25 cellular contexts compared by ENCODE assay signal in genomic region chr18:48454146-48454796, GRCh38. TPM values are rescaled to one million over a fixed set of nuclear protein-coding genes. Genes with fewer than 3 reads are reported as not detected.
DNase-seq lines count a peak whose midpoint lies in the region; ATAC-seq and TF ChIP-seq lines count a peak whose summit lies in the region.
"Had no signal": no experiment of that assay in that cellular context is flagged by ENCODE, and none has a peak within 500 bp of the region (broad histone marks: within the 10 kb centered on the region; RNA-seq: fewer than 3 reads in every experiment).

No MANE protein-coding gene starts in this region.

- no peak for TF ChIP-seq POLR2A in breast epithelium (IDR thresholded peaks at IDR 0.05)

- intact Hi-C loops in breast epithelium (cut with DNase I; ENCODE audit: low total_unique reads) (no loop called here), MCF 10A (cut with micrococcal nuclease) (no loop called here)

- no peak for DNase-seq in breast epithelium (ENCODE audit: low spot score in 2 of 2)
- DNase-seq in MCF 10A (ENCODE audit: unreplicated experiment) = no peak
- no peak for DNase-seq in neural crest cell (ENCODE audit: low read depth, low spot score)
- no peak for DNase-seq in H4 (ENCODE audit: low spot score)
- DNase-seq in naive thymus-derived CD8-positive, alpha-beta T cell = no peak
- no peak for DNase-seq in DMS53 treated with DMSO at 0.1 percent for 48 hours (lab: John Stamatoyannopoulos, UW; ENCODE audit: unreplicated experiment)
- DNase-seq: activated CD4-positive, alpha-beta T cell treated with anti-CD3 and anti-CD28 coated beads, Interleukin-2, amount 10 ng/mL, durations not matched to agents 7 days and 5 days; activated CD8-positive, alpha-beta memory T cell treated with anti-CD3 and anti-CD28 coated beads, Interleukin-2, amount 50 U/mL, for 48 hours; activated effector memory CD4-positive, alpha-beta T cell treated with Interleukin-2 at 50 U/mL for 16 hours; activated naive CD8-positive, alpha-beta T cell treated with anti-CD3 and anti-CD28 coated beads, Interleukin-2, amount 50 U/mL, for 24 hours; BE2C; dorsolateral prefrontal cortex; gastrocnemius medialis; left colon; NCI-H1048; NCI-H2029 treated with DMSO at 0.1 percent for 48 hours; NCI-H446 treated with DMSO at 0.1 percent for 48 hours; stimulated activated naive B cell treated with anti-CD40 and anti-IgM and Interleukin-4, amounts not matched to agents 10 μg/mL and 1 μg/mL and 100 μg/mL, for 72 hours; transverse colon had no signal

- H3K4me3 Mint-ChIP-seq in MCF 10A (ENCODE audit: unreplicated experiment) (no peak overlapping the region), neural crest cell (no peak overlapping the region)
- H3K4me3 Mint-ChIP-seq in naive thymus-derived CD8-positive, alpha-beta T cell = no peak overlapping the region
- H3K4me3 Mint-ChIP-seq: activated CD4-positive, alpha-beta T cell treated with anti-CD3 and anti-CD28 coated beads, Interleukin-2, amount 10 ng/mL, durations not matched to agents 7 days and 5 days; activated naive CD8-positive, alpha-beta T cell treated with anti-CD3 and anti-CD28 coated beads, Interleukin-2, amount 50 U/mL, for 24 hours; IgD-negative memory B cell; stimulated activated naive B cell treated with anti-CD40 and anti-IgM and Interleukin-4, amounts not matched to agents 10 μg/mL and 1 μg/mL and 100 μg/mL, for 72 hours had no signal

- no TSS peak for BruUV-seq in MCF 10A (replicated peaks; lab: Mats Ljungman, UMichigan)

- no peak for TF ChIP-seq CTCF in breast epithelium (IDR thresholded peaks at IDR 0.05)
- TF ChIP-seq CTCF in MCF 10A (IDR thresholded peaks at IDR 0.05; ENCODE audit: unreplicated experiment) = no peak
- no peak for TF ChIP-seq CTCF in neural crest cell (conservative IDR thresholded peaks at IDR 0.05)

- H3K4me1 Mint-ChIP-seq in MCF 10A (ENCODE audit: insufficient read depth, unreplicated experiment) (peaks cover 23% of the 10 kb centered on the region), neural crest cell (peaks cover 24% of the 10 kb centered on the region)
- H3K4me1 Mint-ChIP-seq in naive thymus-derived CD8-positive, alpha-beta T cell = peaks cover 14 to 40% (median 32%) of the 10 kb centered on the region in 4 donors
- H3K4me1 Mint-ChIP-seq: IgD-negative memory B cell; stimulated activated naive B cell treated with anti-CD40 and anti-IgM and Interleukin-4, amounts not matched to agents 10 μg/mL and 1 μg/mL and 100 μg/mL, for 72 hours had no signal

- H3K4me1 ChIP-seq in breast epithelium = peaks cover 24 to 37% of the 10 kb centered on the region in 2 donors
- H3K4me1 ChIP-seq in esophagus (ENCODE audit: control insufficient read depth in 2 of 2, insufficient read depth in 2 of 2, low read length in 1 of 2) = peaks cover 6 to 17% of the 10 kb centered on the region in 2 donors
- H3K4me1 ChIP-seq: BE2C, gastrocnemius medialis had no signal

- peak overlapping the region in 1 of 3 donors; percentile 8 for H3K4me3 ChIP-seq in breast epithelium
- no peak overlapping the region for H3K4me3 ChIP-seq in esophagus (ENCODE audit: low read depth in 1 of 2, low read length in 2 of 2)
- H3K4me3 ChIP-seq: dorsolateral prefrontal cortex, gastrocnemius medialis, transverse colon had no signal

- H3K36me3 ChIP-seq in breast epithelium (no peaks in the 10 kb centered on the region), esophagus (ENCODE audit: control insufficient read depth in 2 of 2, insufficient read depth in 2 of 2, low read length in 1 of 2) (no peaks in the 10 kb centered on the region)
- H3K36me3 ChIP-seq: BE2C, gastrocnemius medialis, transverse colon had no signal

- POLR2A ChIA-PET in MCF 10A (lab: Yijun Ruan, JAX) = no interaction called here
- POLR2A ChIA-PET in naive thymus-derived CD8-positive, alpha-beta T cell (lab: Charles Lee) = no interaction called here

- WGBS in esophagus, 2 donors = 44 to 47% methylated on average over 9 of the region's 9 CpGs

- no peak for ATAC-seq in GM19452 (IDR thresholded peaks at IDR 0.05; ENCODE audit: unreplicated experiment)
- ATAC-seq in naive thymus-derived CD8-positive, alpha-beta T cell = no peak
- ATAC-seq: activated naive CD8-positive, alpha-beta T cell treated with anti-CD3 and anti-CD28 coated beads, Interleukin-2, amount 50 U/mL, for 24 hours; gastrocnemius medialis; left colon; stimulated activated naive B cell treated with anti-CD40 and anti-IgM and Interleukin-4, amounts not matched to agents 10 μg/mL and 1 μg/mL and 100 μg/mL, for 72 hours had no signal

- CTCF ChIA-PET in MCF 10A (lab: Yijun Ruan, JAX) = interaction anchor here (11.9 kb wide), 1 partner anchor 9 kb away, joined by 137 read pairs; no protein-coding TSS in a partner anchor

- no peaks in the 10 kb centered on the region for H3K36me3 Mint-ChIP-seq in MCF 10A (ENCODE audit: insufficient read depth, unreplicated experiment)
- H3K36me3 Mint-ChIP-seq in neural crest cell (ENCODE audit: low read depth) = no peaks in the 10 kb centered on the region
- no peaks in the 10 kb centered on the region for H3K36me3 Mint-ChIP-seq in naive thymus-derived CD8-positive, alpha-beta T cell
- H3K36me3 Mint-ChIP-seq: IgD-negative memory B cell; stimulated activated naive B cell treated with anti-CD40 and anti-IgM and Interleukin-4, amounts not matched to agents 10 μg/mL and 1 μg/mL and 100 μg/mL, for 72 hours had no signal

- peak overlapping the region; percentile 96 to 97 for H3K27ac ChIP-seq in breast epithelium
- H3K27ac ChIP-seq in esophagus (ENCODE audit: low read depth in 2 of 2, low read length in 1 of 2) = peak overlapping the region; percentile 78 to 88
- H3K27ac ChIP-seq: gastrocnemius medialis, transverse colon had no signal

- no peaks in the 10 kb centered on the region for H3K9me3 Mint-ChIP-seq in MCF 10A (ENCODE audit: unreplicated experiment)
- no peaks in the 10 kb centered on the region for H3K9me3 Mint-ChIP-seq in neural crest cell
- H3K9me3 Mint-ChIP-seq in naive thymus-derived CD8-positive, alpha-beta T cell = peaks cover 0 to 3% (median 0%) of the 10 kb centered on the region in 9 donors
- H3K9me3 Mint-ChIP-seq: activated CD4-positive, alpha-beta T cell treated with anti-CD3 and anti-CD28 coated beads, Interleukin-2, amount 10 ng/mL, durations not matched to agents 7 days and 5 days; activated naive CD8-positive, alpha-beta T cell treated with anti-CD3 and anti-CD28 coated beads, Interleukin-2, amount 50 U/mL, for 24 hours; stimulated activated naive B cell treated with anti-CD40 and anti-IgM and Interleukin-4, amounts not matched to agents 10 μg/mL and 1 μg/mL and 100 μg/mL, for 72 hours had no signal

- H3K27me3 Mint-ChIP-seq in MCF 10A (ENCODE audit: insufficient read depth, unreplicated experiment) (no peaks in the 10 kb centered on the region), neural crest cell (ENCODE audit: low read depth) (no peaks in the 10 kb centered on the region)
- peaks cover 20 to 57% (median 42%) of the 10 kb centered on the region in 5 donors for H3K27me3 Mint-ChIP-seq in naive thymus-derived CD8-positive, alpha-beta T cell

- H3K27me3 ChIP-seq in breast epithelium (no peaks in the 10 kb centered on the region), esophagus (ENCODE audit: control insufficient read depth in 1 of 2, insufficient read depth in 2 of 2, low read length in 2 of 2) (no peaks in the 10 kb centered on the region)
- H3K27me3 ChIP-seq: BE2C, dorsolateral prefrontal cortex, gastrocnemius medialis, transverse colon had no signal

- no peaks in the 10 kb centered on the region for H3K9me3 ChIP-seq in breast epithelium
- no peaks in the 10 kb centered on the region for H3K9me3 ChIP-seq in esophagus (ENCODE audit: control insufficient read depth in 2 of 2, insufficient read depth in 1 of 2, low read depth in 1 of 2, low read length in 1 of 2)
- H3K9me3 ChIP-seq: BE2C, gastrocnemius medialis, transverse colon had no signal

- no peak overlapping the region for H3K27ac Mint-ChIP-seq in MCF 10A (ENCODE audit: low read depth, unreplicated experiment)
- peak overlapping the region; percentile 5 for H3K27ac Mint-ChIP-seq in neural crest cell (ENCODE audit: unreplicated experiment)
- H3K27ac Mint-ChIP-seq in naive thymus-derived CD8-positive, alpha-beta T cell = no peak overlapping the region
- H3K27ac Mint-ChIP-seq: activated CD4-positive, alpha-beta T cell treated with anti-CD3 and anti-CD28 coated beads, Interleukin-2, amount 10 ng/mL, durations not matched to agents 7 days and 5 days; activated naive CD8-positive, alpha-beta T cell treated with anti-CD3 and anti-CD28 coated beads, Interleukin-2, amount 50 U/mL, for 24 hours; IgD-negative memory B cell; stimulated activated naive B cell treated with anti-CD40 and anti-IgM and Interleukin-4, amounts not matched to agents 10 μg/mL and 1 μg/mL and 100 μg/mL, for 72 hours had no signal

RNA-seq across cellular contexts. Expression of gene ZBTB7C, which starts 45.1 kb away (rescaled TPM):
- total RNA-seq in breast epithelium (10 to 100 TPM in 1 of 3 donors, 1 to 10 TPM in 2; 5.6 to 26.5 (median 6.1) TPM), MCF 10A (2022) (0.42 and 0.69 TPM in 2 replicates), neural crest cell (0.45 and 0.61 TPM in 2 replicates)
- polyA plus RNA-seq in esophagus = 10 to 100 TPM; 20.6 to 24.5 TPM
- 1.0 and 1.1 TPM in 2 replicates for total RNA-seq in H4 (2014; rRNA removed; shearing (Covaris generic))
- not detected for total RNA-seq in naive thymus-derived CD8-positive, alpha-beta T cell
- polyA plus RNA-seq in naive thymus-derived CD8-positive, alpha-beta T cell = not detected
- total RNA-seq: Calu3, G401, mononuclear cell had no signal
- polyA plus RNA-seq: IgD-negative memory B cell had no signal
